Comparison of ENCODE assay signal across 8 cellular contexts in genomic region chr11:95232666-95233065, GRCh38. TPM values are rescaled to one million over a fixed set of nuclear protein-coding genes. Genes with fewer than 3 reads are reported as not detected.
DNase-seq lines count a peak whose midpoint lies in the region; ATAC-seq and TF ChIP-seq lines count a peak whose summit lies in the region.

No MANE protein-coding gene starts in this region.

- no peak overlapping the region for H4K91ac ChIP-seq in trophoblast cell (ENCODE audit: low read depth, low read length)

- no peaks in the 10 kb centered on the region for H3K27me3 Mint-ChIP-seq in CD8-positive, alpha-beta T cell (ENCODE audit: low read depth)

- no peak overlapping the region for H3K27ac Mint-ChIP-seq in CD8-positive, alpha-beta T cell

- H3K9me3 ChIP-seq in CD8-positive, alpha-beta T cell (ENCODE audit: low read length) = no peaks in the 10 kb centered on the region
- no peaks in the 10 kb centered on the region for H3K9me3 ChIP-seq in esophagus muscularis mucosa
- peaks cover 1% of the 10 kb centered on the region for H3K9me3 ChIP-seq in trophoblast cell (ENCODE audit: insufficient read depth, low read depth, low read length)

- H3K9ac ChIP-seq in trophoblast cell (ENCODE audit: low read length) = no peak overlapping the region

- peaks cover 14% of the 10 kb centered on the region for H3K4me1 ChIP-seq in CD8-positive, alpha-beta T cell (ENCODE audit: insufficient read depth, low read length)
- H3K4me1 ChIP-seq in esophagus muscularis mucosa = peaks cover 14 to 36% (median 32%) of the 10 kb centered on the region in 4 donors
- peaks cover 2 to 6% of the 10 kb centered on the region in 2 experiments for H3K4me1 ChIP-seq in trophoblast cell (ENCODE audit: control insufficient read depth in 1 of 2, insufficient read depth in 2 of 2, low read length in 2 of 2)

- H3K27me3 ChIP-seq in CD8-positive, alpha-beta T cell (ENCODE audit: insufficient read depth, low read length) = no peaks in the 10 kb centered on the region
- H3K27me3 ChIP-seq in esophagus muscularis mucosa (no peaks in the 10 kb centered on the region), trophoblast cell (ENCODE audit: insufficient read depth, low read length) (no peaks in the 10 kb centered on the region)

- H2BK12ac ChIP-seq in trophoblast cell (ENCODE audit: low read length) = no peak overlapping the region

- peak overlapping the region; percentile 61 for H3K27ac ChIP-seq in CD8-positive, alpha-beta T cell (ENCODE audit: low read depth, low read length)
- H3K27ac ChIP-seq in esophagus muscularis mucosa (replicated peaks in 1 of 4) (peak overlapping the region; percentile 85 to 92 (median 88)), trophoblast cell (ENCODE audit: low read depth, low read length) (peak overlapping the region; percentile 73)

- no peak overlapping the region for H2BK5ac ChIP-seq in trophoblast cell (ENCODE audit: low read depth, low read length, poor library complexity)

- no peak for TF ChIP-seq EP300 in esophagus muscularis mucosa (IDR thresholded peaks at IDR 0.05)

- H4K8ac ChIP-seq in trophoblast cell (ENCODE audit: low read depth, low read length) = no peak overlapping the region

- ATAC-seq in CD8-positive, alpha-beta T cell = no peak
- no peak for ATAC-seq in HG02759 (IDR thresholded peaks at IDR 0.05; ENCODE audit: unreplicated experiment)
- no peak for ATAC-seq in GM21381 (IDR thresholded peaks at IDR 0.05; ENCODE audit: unreplicated experiment)

- DNase-seq in CD8-positive, alpha-beta T cell = no peak
- DNase-seq in NOMO-1 treated with DMSO at 0.1 percent for 48 hours (lab: John Stamatoyannopoulos, UW; ENCODE audit: unreplicated experiment) = peak; percentile 64
- no peak for DNase-seq in esophagus muscularis mucosa (ENCODE audit: extremely low spot score)
- no peak for DNase-seq in trophoblast cell
- no peak for DNase-seq in effector CD8-positive, alpha-beta T cell (lab: John Stamatoyannopoulos, UW)
- no peak for DNase-seq in NCI-H446 (lab: John Stamatoyannopoulos, UW)

- no peak overlapping the region for H3K23ac ChIP-seq in trophoblast cell (ENCODE audit: low read length)

- CTCF ChIA-PET in CD8-positive, alpha-beta T cell (lab: Charles Lee) = interaction anchor here (0.7 to 2.2 kb wide), 9 partner anchors 19 to 1109 kb away, joined by 3 to 19 read pairs (median 4); no protein-coding TSS in a partner anchor

- no peak for TF ChIP-seq POLR2A in esophagus muscularis mucosa (IDR thresholded peaks at IDR 0.05; ENCODE audit: low read depth)

- H3K36me3 Mint-ChIP-seq in CD8-positive, alpha-beta T cell = peaks cover 5% of the 10 kb centered on the region

- no peaks in the 10 kb centered on the region for H3K9me3 Mint-ChIP-seq in CD8-positive, alpha-beta T cell

- peak overlapping the region; percentile 60 for H3K4me3 ChIP-seq in CD8-positive, alpha-beta T cell (ENCODE audit: low read depth, low read length)
- H3K4me3 ChIP-seq in esophagus muscularis mucosa = peak overlapping the region; percentile 49 to 93 (median 88)
- H3K4me3 ChIP-seq in trophoblast cell (ENCODE audit: low read depth, low read length) = no peak overlapping the region

- intact Hi-C loops in CD8-positive, alpha-beta T cell (cut with DNase I, micrococcal nuclease) = loop anchor here (1.0 to 10.0 kb wide), 10 partner anchors 23 to 1162 kb away; partner anchors contain the start of genes CWC15 (in 1 of the 2), FAM76B (in 1 of the 2), JRKL (in 1 of the 2) and KDM4D (in 1 of the 2)
- intact Hi-C loops in esophagus muscularis mucosa (cut with DNase I) = loop anchor here (2.0 to 10.0 kb wide), 3 partner anchors 80 to 532 kb away; no protein-coding TSS in a partner anchor

- no peak overlapping the region for H3K18ac ChIP-seq in trophoblast cell (ENCODE audit: low read length)

- H2BK120ac ChIP-seq in trophoblast cell (ENCODE audit: insufficient read depth, low read length, poor library complexity) = no peak overlapping the region

- no peak overlapping the region for H2AK5ac ChIP-seq in trophoblast cell (ENCODE audit: low read length)

- no peaks in the 10 kb centered on the region for H3K36me3 ChIP-seq in CD8-positive, alpha-beta T cell (ENCODE audit: insufficient read depth, low read length)
- H3K36me3 ChIP-seq in esophagus muscularis mucosa (no peaks in the 10 kb centered on the region), trophoblast cell (ENCODE audit: control insufficient read depth in 1 of 2, insufficient read depth in 2 of 2, low read length in 2 of 2) (no peaks in the 10 kb centered on the region)

- peak overlapping the region; percentile 56 for H3K4me2 ChIP-seq in trophoblast cell (ENCODE audit: low read length)

- POLR2A ChIA-PET in CD8-positive, alpha-beta T cell (lab: Charles Lee) = interaction anchor here (0.9 to 3.8 kb wide), 16 partner anchors 9 to 558 kb away, joined by 3 to 50 read pairs (median 10); partner anchors contain the start of genes CEP57, ENDOD1, FAM76B and SRSF8

- H3K79me1 ChIP-seq in trophoblast cell (ENCODE audit: low read length) = peaks cover 17% of the 10 kb centered on the region

- H3K79me2 ChIP-seq in trophoblast cell (ENCODE audit: control insufficient read depth, insufficient read depth, low read length, poor library complexity) = peaks cover 16% of the 10 kb centered on the region

- H4K12ac ChIP-seq in trophoblast cell (ENCODE audit: low read depth, low read length) = no peak overlapping the region

- no peak for TF ChIP-seq CTCF in CD8-positive, alpha-beta T cell (IDR thresholded peaks at IDR 0.05)
- no peak for TF ChIP-seq CTCF in esophagus muscularis mucosa (IDR thresholded peaks at IDR 0.05)

- H3K4ac ChIP-seq in trophoblast cell (ENCODE audit: low read depth, low read length) = no peak overlapping the region

- H3K4me1 Mint-ChIP-seq in CD8-positive, alpha-beta T cell (ENCODE audit: low read depth) = peaks cover 49% of the 10 kb centered on the region

- H3K14ac ChIP-seq in trophoblast cell (ENCODE audit: low read length) = no peak overlapping the region

- H2AFZ ChIP-seq in trophoblast cell (ENCODE audit: insufficient read depth, low read length, poor library complexity) = no peak overlapping the region

- 49% methylated on average over 3 of the region's 3 CpGs for WGBS in esophagus muscularis mucosa
- WGBS in trophoblast cell (ENCODE audit: extremely low coverage, insufficient coverage, insufficient read length) = no CpG with 5 or more reads among the region's 3 CpGs

- H3K4me3 Mint-ChIP-seq in CD8-positive, alpha-beta T cell = no peak overlapping the region

RNA-seq across cellular contexts. Expression of gene SESN3, which starts 1.7 kb away (rescaled TPM):
- 10 to 100 TPM; 30.9 to 31.5 TPM for total RNA-seq in CD8-positive, alpha-beta T cell
- 10 to 100 TPM; 18.1 to 22.7 (median 21.4) TPM for total RNA-seq in esophagus muscularis mucosa
- 87.0 and 96.4 TPM in 2 replicates for polyA plus RNA-seq in trophoblast cell (2013)
